8 cellular contexts compared by ENCODE assay signal in genomic region chr6:42661540-42662153, GRCh38.
A peak's percentile ranks its signal among the peaks of the same experiment; 100 is the strongest.
DNase-seq lines count a peak whose midpoint lies in the region; ATAC-seq and TF ChIP-seq lines count a peak whose summit lies in the region.

No MANE protein-coding gene starts in this region.

- H3K4me1 Mint-ChIP-seq in activated naive CD8-positive, alpha-beta T cell treated with anti-CD3 and anti-CD28 coated beads, Interleukin-2, amount 50 U/mL, for 24 hours = no peaks in the 10 kb centered on the region

- H3K4me3 Mint-ChIP-seq in activated naive CD8-positive, alpha-beta T cell treated with anti-CD3 and anti-CD28 coated beads, Interleukin-2, amount 50 U/mL, for 24 hours = no peak overlapping the region

- H3K4me3 ChIP-seq in psoas muscle (no peak overlapping the region), aorta (ENCODE audit: low read length in 2 of 2) (no peak overlapping the region)

- H3K4me1 ChIP-seq in psoas muscle (no peaks in the 10 kb centered on the region), aorta (ENCODE audit: control insufficient read depth in 1 of 2, insufficient read depth in 2 of 2, low read length in 2 of 2) (no peaks in the 10 kb centered on the region)

- peak; percentile 76 for ATAC-seq in activated naive CD8-positive, alpha-beta T cell treated with anti-CD3 and anti-CD28 coated beads, Interleukin-2, amount 50 U/mL, for 24 hours
- ATAC-seq in psoas muscle = peak; percentile 85 to 94 (median 92)
- ATAC-seq in aorta (ENCODE audit: low FRiP score) = peak; percentile 90
- ATAC-seq in GM18909 (IDR thresholded peaks at IDR 0.05; ENCODE audit: poor library complexity, unreplicated experiment) = no peak

- H3K36me3 Mint-ChIP-seq in activated naive CD8-positive, alpha-beta T cell treated with anti-CD3 and anti-CD28 coated beads, Interleukin-2, amount 50 U/mL, for 24 hours (ENCODE audit: low read depth) = peaks cover 47% of the 10 kb centered on the region

- 0 to 1% (median 0%) methylated on average over 5 of the region's 5 CpGs for WGBS in psoas muscle, 3 donors
- WGBS in aorta, 2 donors = 0 to 1% methylated on average over 5 of the region's 5 CpGs

- no peaks in the 10 kb centered on the region for H3K27me3 Mint-ChIP-seq in activated naive CD8-positive, alpha-beta T cell treated with anti-CD3 and anti-CD28 coated beads, Interleukin-2, amount 50 U/mL, for 24 hours

- TF ChIP-seq CTCF in psoas muscle (IDR thresholded peaks at IDR 0.05) = peak; percentile 91

- DNase-seq in GM04504 (ENCODE audit: low read depth) = peak; percentile 44
- peak; percentile 63 for DNase-seq in NCI-H1436 (lab: John Stamatoyannopoulos, UW)
- DNase-seq in SW480 (ENCODE audit: low spot score) = peak; percentile 61
- DNase-seq in activated naive CD8-positive, alpha-beta T cell treated with anti-CD3 and anti-CD28 coated beads, Interleukin-2, amount 50 U/mL, for 24 hours = peak; percentile 81
- DNase-seq in cardiac septum (ENCODE audit: low spot score) = peak; percentile 86
- DNase-seq in psoas muscle = peak; percentile 75 to 87
- DNase-seq in aorta = peak; percentile 82 to 90

- peak overlapping the region; percentile 8 for H3K27ac Mint-ChIP-seq in activated naive CD8-positive, alpha-beta T cell treated with anti-CD3 and anti-CD28 coated beads, Interleukin-2, amount 50 U/mL, for 24 hours

- H3K27ac ChIP-seq in psoas muscle (no peak overlapping the region), aorta (ENCODE audit: low read depth in 1 of 2, low read length in 2 of 2) (no peak overlapping the region)

- intact Hi-C loops in cardiac septum (cut with DNase I) (loop anchor here (2.0 to 5.0 kb wide), 2 partner anchors 66 to 217 kb away; partner anchors contain the start of gene RPL7L1), psoas muscle (cut with DNase I) (loop anchor here (2.0 to 5.0 kb wide), 4 partner anchors 65 to 236 kb away; partner anchors contain the start of gene RPL7L1 (in 1 of the 2)), aorta (cut with DNase I) (loop anchor here (1.0 to 5.0 kb wide), 4 partner anchors 65 to 216 kb away; partner anchors contain the start of gene RPL7L1 (in 1 of the 2))

- H3K36me3 ChIP-seq in psoas muscle (ENCODE audit: insufficient read depth in 1 of 2, low read depth in 1 of 2) = peaks cover 5 to 95% of the 10 kb centered on the region in 2 donors
- peaks cover 6 to 8% of the 10 kb centered on the region in 2 donors for H3K36me3 ChIP-seq in aorta (ENCODE audit: control insufficient read depth in 1 of 2, insufficient read depth in 2 of 2, low read length in 1 of 2)

- no peaks in the 10 kb centered on the region for H3K27me3 ChIP-seq in psoas muscle (ENCODE audit: insufficient read depth in 3 of 3, low read length in 2 of 3)
- no peaks in the 10 kb centered on the region for H3K27me3 ChIP-seq in aorta (ENCODE audit: control insufficient read depth in 1 of 2, insufficient read depth in 2 of 2, low read length in 1 of 2)

- H3K9me3 Mint-ChIP-seq in activated naive CD8-positive, alpha-beta T cell treated with anti-CD3 and anti-CD28 coated beads, Interleukin-2, amount 50 U/mL, for 24 hours = no peaks in the 10 kb centered on the region

- H3K9me3 ChIP-seq in psoas muscle (no peaks in the 10 kb centered on the region), aorta (ENCODE audit: control insufficient read depth, low read length) (no peaks in the 10 kb centered on the region)
